8 cellular contexts compared by ENCODE assay signal in genomic region chr9:33676746-33677505, GRCh38.
A peak's percentile ranks its signal among the peaks of the same experiment; 100 is the strongest.
DNase-seq lines count a peak whose midpoint lies in the region; TF ChIP-seq lines count a peak whose summit lies in the region.

No MANE protein-coding gene starts in this region.

- peaks cover 0 to 6% (median 0%) of the 10 kb centered on the region in 4 donors for H3K9me3 ChIP-seq in tibial nerve

- peaks cover 13% of the 10 kb centered on the region for H3K4me1 Mint-ChIP-seq in activated T-helper 1 cell treated with anti-CD3 and anti-CD28 coated beads, Interleukin-12 subunit alpha, Interleukin-12 subunit beta, Interleukin-2, Interleukin-4 antibody, amounts not matched to agents 30 ng/mL and 10 ng/mL and 1 ng/mL, durations not matched to agents 14 hours and 24 hours and 36 hours (ENCODE audit: low read depth)
- H3K4me1 Mint-ChIP-seq in nephron = peaks cover 13% of the 10 kb centered on the region

- TF ChIP-seq CTCF in fibroblast of villous mesenchyme (IDR thresholded peaks at IDR 0.05; ENCODE audit: insufficient read depth, low read depth, low read length) (no peak), nephron (IDR thresholded peaks at IDR 0.05; ENCODE audit: unreplicated experiment in 3 of 3) (no peak), tibial nerve (IDR thresholded peaks at IDR 0.05) (no peak)

- peaks cover 0 to 10% (median 0%) of the 10 kb centered on the region in 4 donors for H3K4me1 ChIP-seq in tibial nerve

- no peak for TF ChIP-seq POLR2A in tibial nerve (IDR thresholded peaks at IDR 0.05)

- H3K4me3 ChIP-seq in fibroblast of villous mesenchyme (ENCODE audit: low read depth, low read length) (peak overlapping the region; percentile 50), tibial nerve (peak overlapping the region; percentile 29 to 63 (median 52))

- TF ChIP-seq EP300 in tibial nerve (IDR thresholded peaks at IDR 0.05) = no peak

- DNase-seq in NCI-H1436 (lab: John Stamatoyannopoulos, UW) (peak; percentile 6), NCI-H1436 treated with DMSO at 0.1 percent for 48 hours (lab: John Stamatoyannopoulos, UW) (no peak), NCI-H510A (lab: John Stamatoyannopoulos, UW) (peak; percentile 12), fibroblast of villous mesenchyme (ENCODE audit: low read depth) (no peak), tibial nerve (ENCODE audit: low spot score in 2 of 2) (no peak), NOMO-1 treated with DMSO at 0.1 percent for 48 hours (lab: John Stamatoyannopoulos, UW; ENCODE audit: unreplicated experiment) (no peak)
- DNase-seq in activated T-helper 1 cell treated with anti-CD3 and anti-CD28 coated beads, Interleukin-12 subunit alpha, Interleukin-12 subunit beta, Interleukin-2, Interleukin-4 antibody, amounts not matched to agents 30 ng/mL and 10 ng/mL and 1 ng/mL, durations not matched to agents 14 hours and 24 hours and 36 hours (ENCODE audit: low spot score) = peak; percentile 2

- H3K27ac ChIP-seq in tibial nerve = peak overlapping the region in 3 of 4 donors; percentile 40 to 64 (median 44)

- H3K27me3 ChIP-seq in tibial nerve = peaks cover 0 to 6% of the 10 kb centered on the region in 2 donors

- H3K36me3 Mint-ChIP-seq in activated T-helper 1 cell treated with anti-CD3 and anti-CD28 coated beads, Interleukin-12 subunit alpha, Interleukin-12 subunit beta, Interleukin-2, Interleukin-4 antibody, amounts not matched to agents 30 ng/mL and 10 ng/mL and 1 ng/mL, durations not matched to agents 14 hours and 24 hours and 36 hours (ENCODE audit: low read depth) = peaks cover 3% of the 10 kb centered on the region
- peaks cover 19% of the 10 kb centered on the region for H3K36me3 Mint-ChIP-seq in nephron (ENCODE audit: low read depth)

- H3K4me3 Mint-ChIP-seq in activated T-helper 1 cell treated with anti-CD3 and anti-CD28 coated beads, Interleukin-12 subunit alpha, Interleukin-12 subunit beta, Interleukin-2, Interleukin-4 antibody, amounts not matched to agents 30 ng/mL and 10 ng/mL and 1 ng/mL, durations not matched to agents 14 hours and 24 hours and 36 hours = peak overlapping the region; percentile 91
- peak overlapping the region; percentile 92 to 98 (median 96) for H3K4me3 Mint-ChIP-seq in nephron

- no peaks in the 10 kb centered on the region for H3K36me3 ChIP-seq in tibial nerve

- H3K27ac Mint-ChIP-seq in activated T-helper 1 cell treated with anti-CD3 and anti-CD28 coated beads, Interleukin-12 subunit alpha, Interleukin-12 subunit beta, Interleukin-2, Interleukin-4 antibody, amounts not matched to agents 30 ng/mL and 10 ng/mL and 1 ng/mL, durations not matched to agents 14 hours and 24 hours and 36 hours = peak overlapping the region; percentile 67
- peak overlapping the region; percentile 95 to 98 (median 95) for H3K27ac Mint-ChIP-seq in nephron

- peaks cover 67% of the 10 kb centered on the region for H3K27me3 Mint-ChIP-seq in activated T-helper 1 cell treated with anti-CD3 and anti-CD28 coated beads, Interleukin-12 subunit alpha, Interleukin-12 subunit beta, Interleukin-2, Interleukin-4 antibody, amounts not matched to agents 30 ng/mL and 10 ng/mL and 1 ng/mL, durations not matched to agents 14 hours and 24 hours and 36 hours (ENCODE audit: insufficient read depth)
- H3K27me3 Mint-ChIP-seq in nephron (ENCODE audit: low read depth) = no peaks in the 10 kb centered on the region

- H3K9me3 Mint-ChIP-seq in activated T-helper 1 cell treated with anti-CD3 and anti-CD28 coated beads, Interleukin-12 subunit alpha, Interleukin-12 subunit beta, Interleukin-2, Interleukin-4 antibody, amounts not matched to agents 30 ng/mL and 10 ng/mL and 1 ng/mL, durations not matched to agents 14 hours and 24 hours and 36 hours = no peaks in the 10 kb centered on the region
- H3K9me3 Mint-ChIP-seq in nephron = peaks cover 19% of the 10 kb centered on the region

- intact Hi-C loops in activated T-helper 1 cell treated with anti-CD3 and anti-CD28 coated beads, Interleukin-12 subunit alpha, Interleukin-12 subunit beta, Interleukin-2, Interleukin-4 antibody, amounts not matched to agents 30 ng/mL and 10 ng/mL and 1 ng/mL, durations not matched to agents 14 hours and 24 hours and 36 hours (cut with micrococcal nuclease) = loop anchor here (5.0 kb wide), 1 partner anchor 50 kb away; no protein-coding TSS in a partner anchor

- 1 to 4% methylated on average over 49 to 78 of the region's 78 CpGs for WGBS in tibial nerve, 2 donors

Comparison
In these comparisons a context has a peak if more than half of its experiments do, and no peak if none do; other contexts are left out.
1. DNase-seq: peak in NCI-H1436 (single experiment), NCI-H510A (single experiment) and activated T-helper 1 cell treated with anti-CD3 and anti-CD28 coated beads, Interleukin-12 subunit alpha, Interleukin-12 subunit beta, Interleukin-2, Interleukin-4 antibody, amounts not matched to agents 30 ng/mL and 10 ng/mL and 1 ng/mL, durations not matched to agents 14 hours and 24 hours and 36 hours (single experiment); none in NCI-H1436 treated with DMSO at 0.1 percent for 48 hours (single experiment), fibroblast of villous mesenchyme (single experiment), tibial nerve (0 of 2) and NOMO-1 treated with DMSO at 0.1 percent for 48 hours (single experiment).